Comparison of ENCODE assay signal across 8 cellular contexts in the genomic region with DNA sequence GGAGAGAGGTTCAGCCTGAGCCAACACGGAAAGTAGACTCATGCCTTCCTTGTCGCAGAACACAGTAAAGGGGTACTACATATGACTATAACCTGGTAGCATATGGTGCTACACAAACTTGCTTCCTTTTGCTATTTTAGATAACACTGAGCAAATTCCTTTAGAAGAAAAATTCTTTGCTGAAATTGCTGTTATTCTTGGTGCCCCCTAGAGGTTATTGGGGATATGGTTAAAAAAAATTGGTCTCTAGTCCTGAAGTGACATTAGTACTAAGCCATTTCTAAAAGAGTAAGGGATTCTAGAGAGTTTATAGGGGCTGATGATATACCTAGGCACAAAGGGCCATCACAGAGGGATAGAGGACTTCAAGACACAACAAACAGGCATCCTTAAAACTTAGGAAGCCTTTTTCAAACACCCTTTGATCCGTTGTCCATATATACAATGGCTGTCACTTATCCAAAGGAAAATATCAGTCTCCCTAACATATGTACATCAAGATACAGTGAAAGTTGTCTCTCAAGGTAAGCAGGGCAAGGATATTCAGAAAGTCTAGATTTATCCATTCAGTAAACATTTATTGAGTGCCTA. TPM values are rescaled to one million over a fixed set of nuclear protein-coding genes. Genes with fewer than 3 reads are reported as not detected.
DNase-seq lines count a peak whose midpoint lies in the region; ATAC-seq and TF ChIP-seq lines count a peak whose summit lies in the region.

No MANE protein-coding gene starts in this region.

- H3K4me1 Mint-ChIP-seq in MCF 10A (ENCODE audit: insufficient read depth, unreplicated experiment) = no peaks in the 10 kb centered on the region

- intact Hi-C loops in MCF 10A (cut with micrococcal nuclease) (loop anchor here (1.0 kb wide), 1 partner anchor 56 kb away; no protein-coding TSS in a partner anchor), breast epithelium (cut with DNase I; ENCODE audit: low total_unique reads) (no loop called here)

- TF ChIP-seq EP300 in upper lobe of left lung (IDR thresholded peaks at IDR 0.05) (no peak), suprapubic skin (IDR thresholded peaks at IDR 0.05) (no peak)

- no peak for TF ChIP-seq POLR2A in breast epithelium (IDR thresholded peaks at IDR 0.05)
- no peak for TF ChIP-seq POLR2A in upper lobe of left lung (IDR thresholded peaks at IDR 0.05)
- no peak for TF ChIP-seq POLR2A in suprapubic skin (IDR thresholded peaks at IDR 0.05)

- POLR2A ChIA-PET in MCF 10A (lab: Yijun Ruan, JAX) = interaction anchor here (2.2 kb wide), 1 partner anchor 23 kb away, joined by 8 read pairs; a partner anchor contains a TSS

- ATAC-seq in upper lobe of left lung (ENCODE audit: low FRiP score in 2 of 2) = no peak
- ATAC-seq in HG02678 (IDR thresholded peaks at IDR 0.05; ENCODE audit: unreplicated experiment) = no peak
- ATAC-seq in HG03442 (IDR thresholded peaks at IDR 0.05; ENCODE audit: unreplicated experiment) = no peak

- H3K9me3 ChIP-seq in breast epithelium (no peaks in the 10 kb centered on the region), upper lobe of left lung (no peaks in the 10 kb centered on the region), suprapubic skin (no peaks in the 10 kb centered on the region)

- H3K27me3 Mint-ChIP-seq in MCF 10A (ENCODE audit: insufficient read depth, unreplicated experiment) = peaks cover 27% of the 10 kb centered on the region

- H3K27me3 ChIP-seq in breast epithelium = peaks cover 0 to 17% of the 10 kb centered on the region in 2 donors
- H3K27me3 ChIP-seq in upper lobe of left lung = no peaks in the 10 kb centered on the region
- H3K27me3 ChIP-seq in suprapubic skin = no peaks in the 10 kb centered on the region

- H3K27ac ChIP-seq in breast epithelium (no peak overlapping the region), upper lobe of left lung (no peak overlapping the region), suprapubic skin (no peak overlapping the region)

- no peaks in the 10 kb centered on the region for H3K36me3 Mint-ChIP-seq in MCF 10A (ENCODE audit: insufficient read depth, unreplicated experiment)

- DNase-seq in MCF 10A (ENCODE audit: unreplicated experiment) (peak; percentile 43), breast epithelium (ENCODE audit: low spot score in 2 of 2) (no peak), epithelial cell of esophagus (ENCODE audit: low read depth) (peak; percentile 28), upper lobe of left lung (no peak), suprapubic skin (ENCODE audit: low spot score in 2 of 2) (no peak)

- H3K4me3 ChIP-seq in breast epithelium (no peak overlapping the region), epithelial cell of esophagus (ENCODE audit: low read length) (no peak overlapping the region), upper lobe of left lung (no peak overlapping the region), suprapubic skin (no peak overlapping the region)

- no TSS peak for BruUV-seq in MCF 10A (replicated peaks; lab: Mats Ljungman, UMichigan)

- H3K4me3 Mint-ChIP-seq in MCF 10A (ENCODE audit: unreplicated experiment) = no peak overlapping the region

- H3K4me1 ChIP-seq in breast epithelium (no peaks in the 10 kb centered on the region), upper lobe of left lung (no peaks in the 10 kb centered on the region), suprapubic skin (no peaks in the 10 kb centered on the region)

- TF ChIP-seq CTCF in MCF 10A (IDR thresholded peaks at IDR 0.05; ENCODE audit: unreplicated experiment) (peak; percentile 69), breast epithelium (IDR thresholded peaks at IDR 0.05) (no peak), LNCAP (IDR thresholded peaks at IDR 0.05) (peak; percentile 55), epithelial cell of esophagus (IDR thresholded peaks at IDR 0.05; ENCODE audit: insufficient read depth, low read depth, low read length, missing control alignments) (peak; percentile 52), upper lobe of left lung (IDR thresholded peaks at IDR 0.05) (peak in 4 of 6 experiments; percentile 15 to 35 (median 26)), suprapubic skin (IDR thresholded peaks at IDR 0.05) (peak in 1 of 2 donors; percentile 27)

- 72 to 73% methylated on average over 3 of the region's 3 CpGs for WGBS in upper lobe of left lung, 2 donors
- WGBS in suprapubic skin = 79% methylated on average over 3 of the region's 3 CpGs

- no peaks in the 10 kb centered on the region for H3K9me3 Mint-ChIP-seq in MCF 10A (ENCODE audit: unreplicated experiment)

- no peaks in the 10 kb centered on the region for H3K36me3 ChIP-seq in breast epithelium
- no peaks in the 10 kb centered on the region for H3K36me3 ChIP-seq in upper lobe of left lung
- H3K36me3 ChIP-seq in suprapubic skin = no peaks in the 10 kb centered on the region

- H3K27ac Mint-ChIP-seq in MCF 10A (ENCODE audit: low read depth, unreplicated experiment) = no peak overlapping the region

- CTCF ChIA-PET in MCF 10A (lab: Yijun Ruan, JAX) = interaction anchor here (0.7 to 2.4 kb wide), 13 partner anchors 10 to 741 kb away, joined by 3 to 12 read pairs (median 4); no protein-coding TSS in a partner anchor

RNA-seq across cellular contexts. Expression of a gene that starts 13.9 kb away (rescaled TPM):
- 0.05 and 0.09 TPM in 2 replicates for total RNA-seq in MCF 10A (2022)
- 1 to 10 TPM in 1 of 3 donors, under 1 TPM in 2; under 0.01 to 1.3 (median 0.59) TPM for total RNA-seq in breast epithelium
- 1 to 10 TPM in 1 of 6 donors, under 1 TPM in 4, not detected in 1; 0.03 to 1.0 (median 0.22) TPM for total RNA-seq in upper lobe of left lung
- total RNA-seq in suprapubic skin = under 1 TPM; 0.08 to 0.47 (median 0.41) TPM

RNA-seq across cellular contexts. Expression of a gene that starts 22.8 kb away (rescaled TPM):
- 54.0 and 57.1 TPM in 2 replicates for total RNA-seq in MCF 10A (2022)
- total RNA-seq in breast epithelium = 10 to 100 TPM; 65.3 to 70.7 (median 67.2) TPM
- 10 to 100 TPM; 13.0 to 44.8 (median 18.5) TPM for total RNA-seq in upper lobe of left lung
- 10 to 100 TPM; 11.8 to 38.9 (median 13.7) TPM for total RNA-seq in suprapubic skin

Comparison
In these comparisons a context has a peak if more than half of its experiments do, and no peak if none do; other contexts are left out.
1. DNase-seq: peak in MCF 10A (single experiment) and epithelial cell of esophagus (single experiment); none in breast epithelium (0 of 2), upper lobe of left lung (0 of 2) and suprapubic skin (0 of 2).
2. CTCF ChIP-seq: peak in MCF 10A (single experiment), LNCAP (single experiment), epithelial cell of esophagus (single experiment) and upper lobe of left lung (4 of 6); none in breast epithelium (0 of 3).